24 cellular contexts compared by ENCODE assay signal in genomic region chr3:133886031-133886722, GRCh38. TPM values are rescaled to one million over a fixed set of nuclear protein-coding genes. Genes with fewer than 3 reads are reported as not detected.
DNase-seq lines count a peak whose midpoint lies in the region; ATAC-seq and TF ChIP-seq lines count a peak whose summit lies in the region.
"Had no signal": no experiment of that assay in that cellular context is flagged by ENCODE, and none has a peak within 500 bp of the region (broad histone marks: within the 10 kb centered on the region; RNA-seq: fewer than 3 reads in every experiment).

No MANE protein-coding gene starts in this region.

- TF ChIP-seq POLR2A in lower leg skin (IDR thresholded peaks at IDR 0.05) (no peak), vagina (IDR thresholded peaks at IDR 0.05) (no peak)

- no peak overlapping the region for H3K4me3 Mint-ChIP-seq in activated T-helper 2 cell treated with anti-CD3 and anti-CD28 coated beads, Interferon-gamma antibody, Interleukin-2, Interleukin-4, amounts not matched to agents 10 μg/mL and 5 μg/mL and 100 μg/mL, durations not matched to agents 14 hours and 24 hours and 36 hours (ENCODE audit: low read depth)
- H3K4me3 Mint-ChIP-seq in chondrocyte (ENCODE audit: unreplicated experiment): no peak overlapping the region
- H3K4me3 Mint-ChIP-seq: CD4-positive, CD25-positive, alpha-beta regulatory T cell; GM23338; HFFc6 had no signal

- peaks cover 0 to 10% (median 0%) of the 10 kb centered on the region in 9 donors for H3K36me3 ChIP-seq in heart right ventricle
- no peaks in the 10 kb centered on the region for H3K36me3 ChIP-seq in vagina
- H3K36me3 ChIP-seq: BLaER1, HAP-1 had no signal

- H3K27ac ChIP-seq in heart right ventricle (no peak overlapping the region), vagina (no peak overlapping the region)
- H3K27ac ChIP-seq: BLaER1, RWPE1 had no signal

- in situ Hi-C loops in KBM-7 (cut with MboI; ENCODE audit: low pct_unique_long_range_greater_than_20kb, low sequenced_read_pairs): no loop called here

- no peaks in the 10 kb centered on the region for H3K27me3 Mint-ChIP-seq in activated T-helper 2 cell treated with anti-CD3 and anti-CD28 coated beads, Interferon-gamma antibody, Interleukin-2, Interleukin-4, amounts not matched to agents 10 μg/mL and 5 μg/mL and 100 μg/mL, durations not matched to agents 14 hours and 24 hours and 36 hours (ENCODE audit: low read depth)
- H3K27me3 Mint-ChIP-seq in chondrocyte (ENCODE audit: low read depth): no peaks in the 10 kb centered on the region

- DNase-seq in cardiac septum (ENCODE audit: low spot score) (peak; percentile 41), heart right ventricle (no peak), lower leg skin (ENCODE audit: low spot score in 2 of 2) (peak; percentile 7 to 64), vagina (ENCODE audit: extremely low spot score in 2 of 2) (peak; percentile 72 to 74), KBM-7 (no peak), chondrocyte (ENCODE audit: low spot score) (no peak)
- DNase-seq in activated T-helper 2 cell treated with anti-CD3 and anti-CD28 coated beads, Interferon-gamma antibody, Interleukin-2, Interleukin-4, amounts not matched to agents 10 μg/mL and 5 μg/mL and 100 μg/mL, durations not matched to agents 14 hours and 24 hours and 36 hours (ENCODE audit: low spot score): peak; percentile 5
- no peak for DNase-seq in activated CD4-positive, alpha-beta T cell treated with anti-CD3 and anti-CD28 coated beads, Interleukin-2, amount 50 U/mL, for 1 hour
- DNase-seq: 8988T; CD4-positive, CD25-positive, alpha-beta regulatory T cell; HFFc6; MV-4-11; NCI-H1105; NCI-H1930; NCI-H446 treated with DMSO at 0.1 percent for 48 hours; NCI-H526; NCI-H82; SHP77 treated with DMSO at 0.1 percent for 48 hours had no signal

- no peak for TF ChIP-seq CTCF in heart right ventricle (IDR thresholded peaks at IDR 0.05)
- no peak for TF ChIP-seq CTCF in lower leg skin (IDR thresholded peaks at IDR 0.05)
- TF ChIP-seq CTCF in vagina (IDR thresholded peaks at IDR 0.05): no peak
- TF ChIP-seq CTCF in chondrocyte (IDR thresholded peaks at IDR 0.05): no peak

- WGBS in heart right ventricle, 2 donors: 89 to 96% methylated on average over 7 of the region's 7 CpGs
- WGBS in lower leg skin, 2 donors: 93% methylated on average over 7 of the region's 7 CpGs

- H3K36me3 Mint-ChIP-seq in activated T-helper 2 cell treated with anti-CD3 and anti-CD28 coated beads, Interferon-gamma antibody, Interleukin-2, Interleukin-4, amounts not matched to agents 10 μg/mL and 5 μg/mL and 100 μg/mL, durations not matched to agents 14 hours and 24 hours and 36 hours (ENCODE audit: low read depth): no peaks in the 10 kb centered on the region
- peaks cover 2% of the 10 kb centered on the region for H3K36me3 Mint-ChIP-seq in chondrocyte (ENCODE audit: low read depth)
- H3K36me3 Mint-ChIP-seq: CD4-positive, CD25-positive, alpha-beta regulatory T cell had no signal

- peaks cover 0 to 31% (median 16%) of the 10 kb centered on the region in 9 donors for H3K4me1 ChIP-seq in heart right ventricle
- H3K4me1 ChIP-seq in vagina: no peaks in the 10 kb centered on the region
- H3K4me1 ChIP-seq: HAP-1 had no signal

- H3K27me3 ChIP-seq in heart right ventricle (no peaks in the 10 kb centered on the region), vagina (no peaks in the 10 kb centered on the region)
- H3K27me3 ChIP-seq: BLaER1 had no signal

- intact Hi-C loops in cardiac septum (cut with DNase I): no loop called here
- intact Hi-C loops in heart right ventricle (cut with DNase I): loop anchor here in 1 of 10 donors (5.0 kb wide), 1 partner anchor 34 kb away; no protein-coding TSS in a partner anchor
- intact Hi-C loops in activated T-helper 2 cell treated with anti-CD3 and anti-CD28 coated beads, Interferon-gamma antibody, Interleukin-2, Interleukin-4, amounts not matched to agents 10 μg/mL and 5 μg/mL and 100 μg/mL, durations not matched to agents 14 hours and 24 hours and 36 hours (cut with micrococcal nuclease): no loop called here
- intact Hi-C loops in lower leg skin (cut with DNase I; ENCODE audit: low total_unique reads): no loop called here
- intact Hi-C loops in vagina (cut with DNase I): no loop called here

- peaks cover 9% of the 10 kb centered on the region for H3K4me1 Mint-ChIP-seq in activated T-helper 2 cell treated with anti-CD3 and anti-CD28 coated beads, Interferon-gamma antibody, Interleukin-2, Interleukin-4, amounts not matched to agents 10 μg/mL and 5 μg/mL and 100 μg/mL, durations not matched to agents 14 hours and 24 hours and 36 hours (ENCODE audit: low read depth)
- H3K4me1 Mint-ChIP-seq in chondrocyte (ENCODE audit: low read depth): no peaks in the 10 kb centered on the region

- no peaks in the 10 kb centered on the region for H3K9me3 Mint-ChIP-seq in activated T-helper 2 cell treated with anti-CD3 and anti-CD28 coated beads, Interferon-gamma antibody, Interleukin-2, Interleukin-4, amounts not matched to agents 10 μg/mL and 5 μg/mL and 100 μg/mL, durations not matched to agents 14 hours and 24 hours and 36 hours
- H3K9me3 Mint-ChIP-seq in chondrocyte (ENCODE audit: low read depth): no peaks in the 10 kb centered on the region
- H3K9me3 Mint-ChIP-seq: HFFc6 had no signal

- no peak overlapping the region for H3K27ac Mint-ChIP-seq in activated T-helper 2 cell treated with anti-CD3 and anti-CD28 coated beads, Interferon-gamma antibody, Interleukin-2, Interleukin-4, amounts not matched to agents 10 μg/mL and 5 μg/mL and 100 μg/mL, durations not matched to agents 14 hours and 24 hours and 36 hours
- H3K27ac Mint-ChIP-seq in chondrocyte (ENCODE audit: unreplicated experiment): no peak overlapping the region
- H3K27ac Mint-ChIP-seq: GM23338, HFFc6 had no signal

- H3K4me3 ChIP-seq in heart right ventricle (no peak overlapping the region), lower leg skin (ENCODE audit: low read depth, poor library complexity, severe bottlenecking) (no peak overlapping the region), vagina (no peak overlapping the region)
- H3K4me3 ChIP-seq: BLaER1, GM12878, GM23338, HAP-1, K562 had no signal

- H3K9me3 ChIP-seq in heart right ventricle (no peaks in the 10 kb centered on the region), vagina (no peaks in the 10 kb centered on the region)
- H3K9me3 ChIP-seq: HAP-1 had no signal

- no peak for ATAC-seq in heart right ventricle
- ATAC-seq: GM12878, K562 had no signal

RNA-seq across cellular contexts. Expression of gene RAB6B, which starts 9.5 kb away (rescaled TPM):
- total RNA-seq in cardiac septum: 42.4 TPM
- total RNA-seq in heart right ventricle: 10 to 100 TPM; 39.2 to 73.8 (median 47.4) TPM
- polyA plus RNA-seq in heart right ventricle: 10 to 100 TPM in 1 of 2 donors, 1 to 10 TPM in 1; 7.0 to 14.2 TPM
- 4.6 and 7.6 TPM in 2 replicates for total RNA-seq in activated T-helper 2 cell treated with anti-CD3 and anti-CD28 coated beads, Interferon-gamma antibody, Interleukin-2, Interleukin-4, amounts not matched to agents 10 μg/mL and 5 μg/mL and 100 μg/mL, durations not matched to agents 14 hours and 24 hours and 36 hours
- total RNA-seq in lower leg skin: 1 to 10 TPM in 1 of 4 donors, under 1 TPM in 3; 0.30 to 1.1 (median 0.65) TPM
- total RNA-seq in vagina: 3.7 TPM
- total RNA-seq in chondrocyte: 16.2 to 29.6 TPM (median 25.7 TPM) in 3 replicates
- total RNA-seq: GM12878 had no signal

Comparison
In these comparisons a context has a peak if more than half of its experiments do, and no peak if none do; other contexts are left out.
1. DNase-seq: peak in cardiac septum (single experiment), activated T-helper 2 cell treated with anti-CD3 and anti-CD28 coated beads, Interferon-gamma antibody, Interleukin-2, Interleukin-4, amounts not matched to agents 10 μg/mL and 5 μg/mL and 100 μg/mL, durations not matched to agents 14 hours and 24 hours and 36 hours (single experiment), lower leg skin (2 of 2) and vagina (2 of 2); none in heart right ventricle (0 of 2), KBM-7 (single experiment), activated CD4-positive, alpha-beta T cell treated with anti-CD3 and anti-CD28 coated beads, Interleukin-2, amount 50 U/mL, for 1 hour (single experiment) and chondrocyte (single experiment).